ENCODE assay signal across 8 cellular contexts in genomic region chr1:109620890-109621289, GRCh38. TPM values are rescaled to one million over a fixed set of nuclear protein-coding genes. Genes with fewer than 3 reads are reported as not detected.
A peak's percentile ranks its signal among the peaks of the same experiment; 100 is the strongest.
DNase-seq lines count a peak whose midpoint lies in the region; ATAC-seq and TF ChIP-seq lines count a peak whose summit lies in the region.

No MANE protein-coding gene starts in this region.

- intact Hi-C loops in left colon (cut with DNase I, micrococcal nuclease): loop anchor here in 1 of 2 donors (5.0 kb wide), 1 partner anchor 69 kb away; no protein-coding TSS in a partner anchor

- H3K9me3 ChIP-seq in BE2C: no peaks in the 10 kb centered on the region

- peak overlapping the region; percentile 98 for H3K4me3 ChIP-seq in BE2C (ENCODE audit: low read depth, low read length)
- peak overlapping the region; percentile 93 for H3K4me3 ChIP-seq in choroid plexus epithelial cell (ENCODE audit: low read depth, low read length)

- ATAC-seq in GM19324 (IDR thresholded peaks at IDR 0.05; ENCODE audit: low FRiP score, unreplicated experiment): peak; percentile 70
- ATAC-seq in HG03457 (IDR thresholded peaks at IDR 0.05; ENCODE audit: unreplicated experiment): peak; percentile 62
- ATAC-seq in left colon: peak; percentile 74

- TF ChIP-seq CTCF in BE2C (IDR thresholded peaks at IDR 0.05; ENCODE audit: low read depth, low read length): no peak
- TF ChIP-seq CTCF in choroid plexus epithelial cell (conservative IDR thresholded peaks at IDR 0.05; ENCODE audit: low read depth, low read length): no peak

- H3K27me3 ChIP-seq in BE2C: no peaks in the 10 kb centered on the region

- DNase-seq in BE2C (peak; percentile 99), NCI-H510A treated with DMSO at 0.1 percent for 48 hours (lab: John Stamatoyannopoulos, UW) (peak; percentile 85), choroid plexus epithelial cell (ENCODE audit: low read depth) (peak; percentile 96), left colon (peak; percentile 95 to 97)
- peak; percentile 97 for DNase-seq in activated CD4-positive, alpha-beta T cell treated with anti-CD3 and anti-CD28 coated beads for 4 hours
- DNase-seq in stimulated activated CD4-positive, alpha-beta T cell treated with anti-CD3 and anti-CD28 coated beads, Interleukin-1b, Interleukin-23, amount 100 ng/mL, for 24 hours (ENCODE audit: low read depth in 4 of 4, low spot score in 1 of 4): peak; percentile 93 to 99 (median 96)

- peaks cover 62% of the 10 kb centered on the region for H3K4me1 ChIP-seq in BE2C

- H3K36me3 ChIP-seq in BE2C: peaks cover 12% of the 10 kb centered on the region; the same call in 1 of the 2 replicates

RNA-seq across cellular contexts. Expression of gene AMPD2, which starts 1.3 kb away (rescaled TPM):
- 188 TPM for polyA plus RNA-seq in BE2C (2012; ENCODE audit: insufficient read depth, insufficient read length, low read depth)
- 10 to 100 TPM; 31.9 to 38.9 TPM for total RNA-seq in left colon

RNA-seq across cellular contexts. Expression of gene GNAT2, which starts 1.5 kb away (rescaled TPM):
- polyA plus RNA-seq in BE2C (2012; ENCODE audit: insufficient read depth, insufficient read length, low read depth): not detected
- under 1 TPM in 1 of 2 donors, not detected in 1; 0.73 TPM for total RNA-seq in left colon

RNA-seq across cellular contexts. Expression of gene GSTM4, which starts 35.0 kb away (rescaled TPM):
- 36.2 TPM for polyA plus RNA-seq in BE2C (2012; ENCODE audit: insufficient read depth, insufficient read length, low read depth)
- total RNA-seq in left colon: 10 to 100 TPM; 74.8 to 83.5 TPM

RNA-seq across cellular contexts. Expression of gene GSTM2, which starts 47.0 kb away (rescaled TPM):
- polyA plus RNA-seq in BE2C (2012; ENCODE audit: insufficient read depth, insufficient read length, low read depth): 38.9 TPM
- total RNA-seq in left colon: 10 to 100 TPM; 22.5 to 37.8 TPM

Comparison
In these comparisons a context has a peak if more than half of its experiments do, and no peak if none do; other contexts are left out.
1. Peak in every context shown above with its lines: DNase-seq, ATAC-seq and H3K4me3 ChIP-seq.